21 cellular contexts compared by ENCODE assay signal in the genomic region with DNA sequence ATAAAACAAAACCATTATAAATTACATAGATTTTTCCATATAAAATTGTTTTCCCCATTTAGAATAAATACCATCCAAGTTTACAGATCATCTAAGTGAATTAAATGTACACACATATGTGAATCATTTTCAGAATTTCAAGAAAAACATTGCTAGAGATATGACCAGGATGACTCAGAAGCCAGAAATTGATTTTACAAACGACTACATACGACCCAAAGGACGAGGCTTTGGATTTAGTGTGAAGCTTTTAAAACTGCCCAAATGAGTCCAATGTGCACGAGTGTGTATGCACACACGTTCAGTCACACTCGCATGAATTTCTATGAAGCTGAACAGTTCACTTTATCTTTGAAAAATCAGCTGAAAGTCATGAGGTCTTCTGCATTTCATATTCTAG. TPM values are rescaled to one million over a fixed set of nuclear protein-coding genes. Genes with fewer than 3 reads are reported as not detected.
DNase-seq lines count a peak whose midpoint lies in the region; ATAC-seq, FAIRE-seq and TF ChIP-seq lines count a peak whose summit lies in the region.
"Had no signal": no experiment of that assay in that cellular context is flagged by ENCODE, and none has a peak within 500 bp of the region (broad histone marks: within the 10 kb centered on the region; RNA-seq: fewer than 3 reads in every experiment).

No MANE protein-coding gene starts in this region.

- no peak overlapping the region for H3K9ac ChIP-seq in adipocyte (ENCODE audit: low read length)

- intact Hi-C loops in activated CD4-positive, alpha-beta T cell treated with anti-CD3 and anti-CD28 coated beads for 36 hours (cut with DNase I, micrococcal nuclease) = no loop called here
- intact Hi-C loops in upper lobe of right lung (cut with DNase I) = no loop called here

- H3K36me3 ChIP-seq in adipocyte (ENCODE audit: control insufficient read depth, insufficient read depth, low read length, severe bottlenecking) = peaks cover 10% of the 10 kb centered on the region
- no peaks in the 10 kb centered on the region for H3K36me3 ChIP-seq in upper lobe of right lung

- DNase-seq in activated CD4-positive, alpha-beta T cell treated with anti-CD3 and anti-CD28 coated beads for 36 hours = no peak
- DNase-seq in activated CD4-positive, alpha-beta T cell treated with anti-CD3 and anti-CD28 coated beads, Interleukin-2, amount 50 U/mL, for 48 hours = no peak
- DNase-seq in adipocyte (ENCODE audit: low read depth) (peak; percentile 56), superior temporal gyrus (ENCODE audit: extremely low spot score) (peak; percentile 46), AG20443 (ENCODE audit: low spot score) (no peak), upper lobe of right lung (no peak)
- DNase-seq in stimulated activated CD4-positive, alpha-beta T cell treated with anti-CD3 and anti-CD28 coated beads, Interleukin-1b, Interleukin-23, amount 100 ng/mL, for 48 hours = no peak
- DNase-seq: CD8-positive, alpha-beta memory T cell; DMS53; GOT3; KG1; NCI-H1105; NCI-H2029 treated with DMSO at 0.1 percent for 48 hours; NCI-H226; NCI-H510A treated with DMSO at 0.1 percent for 48 hours; NCI-H748 treated with DMSO at 0.1 percent for 48 hours had no signal

- H3K4me3 ChIP-seq in adipocyte (ENCODE audit: low read length) (no peak overlapping the region), upper lobe of right lung (no peak overlapping the region)

- POLR2A ChIA-PET in activated CD4-positive, alpha-beta T cell treated with anti-CD3 and anti-CD28 coated beads for 36 hours (lab: Charles Lee) = no interaction called here

- no peaks in the 10 kb centered on the region for H3K9me3 Mint-ChIP-seq in activated CD4-positive, alpha-beta T cell treated with anti-CD3 and anti-CD28 coated beads for 36 hours (ENCODE audit: low read depth)

- no peak overlapping the region for H3K4me3 Mint-ChIP-seq in activated CD4-positive, alpha-beta T cell treated with anti-CD3 and anti-CD28 coated beads for 36 hours
- H3K4me3 Mint-ChIP-seq: CD8-positive, alpha-beta memory T cell had no signal

- ATAC-seq in activated CD4-positive, alpha-beta T cell treated with anti-CD3 and anti-CD28 coated beads for 36 hours = peak; percentile 23
- ATAC-seq in upper lobe of right lung = no peak
- ATAC-seq: HCT116 had no signal

- H3K27me3 ChIP-seq in adipocyte (replicated peaks; ENCODE audit: control insufficient read depth, insufficient read depth, low read length) (no peaks in the 10 kb centered on the region), upper lobe of right lung (no peaks in the 10 kb centered on the region)

- peaks cover 8% of the 10 kb centered on the region for H3K27me3 Mint-ChIP-seq in activated CD4-positive, alpha-beta T cell treated with anti-CD3 and anti-CD28 coated beads for 36 hours
- H3K27me3 Mint-ChIP-seq: CD8-positive, alpha-beta memory T cell had no signal

- H3K4me1 ChIP-seq in adipocyte (ENCODE audit: control insufficient read depth, insufficient read depth, low read length) = no peaks in the 10 kb centered on the region
- no peaks in the 10 kb centered on the region for H3K4me1 ChIP-seq in upper lobe of right lung

- peak; percentile 18 for FAIRE-seq in endometrium (lab: Jason Lieb, UNC)
- FAIRE-seq: HTR-8/SVneo had no signal

- H3K27ac ChIP-seq in upper lobe of right lung = no peak overlapping the region
- H3K27ac ChIP-seq: 22Rv1, C4-2B had no signal

- H3K4me1 Mint-ChIP-seq in activated CD4-positive, alpha-beta T cell treated with anti-CD3 and anti-CD28 coated beads for 36 hours = no peaks in the 10 kb centered on the region

- no peak overlapping the region for H3K27ac Mint-ChIP-seq in activated CD4-positive, alpha-beta T cell treated with anti-CD3 and anti-CD28 coated beads for 36 hours

- TF ChIP-seq CTCF in upper lobe of right lung (IDR thresholded peaks at IDR 0.05) = no peak

- no peaks in the 10 kb centered on the region for H3K36me3 Mint-ChIP-seq in activated CD4-positive, alpha-beta T cell treated with anti-CD3 and anti-CD28 coated beads for 36 hours (ENCODE audit: low read depth)

- CTCF ChIA-PET in activated CD4-positive, alpha-beta T cell treated with anti-CD3 and anti-CD28 coated beads for 36 hours (lab: Charles Lee) = no interaction called here

- H3K9me3 ChIP-seq in adipocyte (ENCODE audit: control insufficient read depth, low read length) (no peaks in the 10 kb centered on the region), upper lobe of right lung (no peaks in the 10 kb centered on the region)

RNA-seq across cellular contexts. Expression of gene MFAP3L, which starts 37.9 kb away (rescaled TPM):
- total RNA-seq in activated CD4-positive, alpha-beta T cell treated with anti-CD3 and anti-CD28 coated beads for 36 hours = under 1 TPM; 0.53 to 0.85 TPM
- total RNA-seq in upper lobe of right lung = 9.6 TPM

Comparison
In these comparisons a context has a peak if more than half of its experiments do, and no peak if none do; other contexts are left out.
1. DNase-seq: peak in adipocyte (single experiment) and superior temporal gyrus (single experiment); none in activated CD4-positive, alpha-beta T cell treated with anti-CD3 and anti-CD28 coated beads for 36 hours (single experiment), activated CD4-positive, alpha-beta T cell treated with anti-CD3 and anti-CD28 coated beads, Interleukin-2, amount 50 U/mL, for 48 hours (0 of 2), stimulated activated CD4-positive, alpha-beta T cell treated with anti-CD3 and anti-CD28 coated beads, Interleukin-1b, Interleukin-23, amount 100 ng/mL, for 48 hours (single experiment), AG20443 (single experiment) and upper lobe of right lung (single experiment).